ENCODE assay signal across 20 cellular contexts in genomic region chr10:95569368-95569767, GRCh38.
"Had no signal": no experiment of that assay in that cellular context is flagged by ENCODE, and none has a peak within 500 bp of the region (broad histone marks: within the 10 kb centered on the region; RNA-seq: fewer than 3 reads in every experiment).

No MANE protein-coding gene starts in this region.

- DNase-seq: activated CD4-positive, alpha-beta T cell treated with anti-CD3 and anti-CD28 coated beads, Interleukin-2, amount 50 U/mL, for 4 hours; activated CD8-positive, alpha-beta memory T cell treated with anti-CD3 and anti-CD28 coated beads for 24 hours; activated CD8-positive, alpha-beta memory T cell treated with anti-CD3 and anti-CD28 coated beads, Interleukin-2, amount 50 U/mL, for 4 hours; activated naive CD4-positive, alpha-beta T cell; activated T-cell treated with anti-CD3 and anti-CD28 coated beads, Interleukin-2, amount 50 U/mL, for 24 hours; effector CD8-positive, alpha-beta T cell; head of caudate nucleus; hypothalamus; islet precursor cell; left cardiac atrium; mesenchymal stem cell; mucosa of descending colon; nephron progenitor cell; right cardiac atrium; stimulated activated CD4-positive, alpha-beta T cell treated with anti-CD3 and anti-CD28 coated beads, Interleukin-1b, Interleukin-23, amount 100 ng/mL, for 48 hours; T-helper 9 cell; tibial artery had no signal

- H3K27me3 ChIP-seq: gastroesophageal sphincter, tibial artery had no signal

- H3K79me2 ChIP-seq: parathyroid adenoma had no signal

- H3K9me3 ChIP-seq: gastroesophageal sphincter, mucosa of descending colon, tibial artery had no signal

- H3K9ac ChIP-seq: parathyroid adenoma had no signal

- H3K27ac ChIP-seq: parathyroid adenoma, skin epidermis, tibial artery had no signal

- H3K36me3 ChIP-seq: gastroesophageal sphincter, tibial artery had no signal

- H2AFZ ChIP-seq: parathyroid adenoma had no signal

- H3K4me1 ChIP-seq: parathyroid adenoma had no signal

- H3K4me3 ChIP-seq: gastroesophageal sphincter, mucosa of descending colon, skin epidermis, tibial artery had no signal
